ENCODE assay signal across 8 cellular contexts in the genomic region with DNA sequence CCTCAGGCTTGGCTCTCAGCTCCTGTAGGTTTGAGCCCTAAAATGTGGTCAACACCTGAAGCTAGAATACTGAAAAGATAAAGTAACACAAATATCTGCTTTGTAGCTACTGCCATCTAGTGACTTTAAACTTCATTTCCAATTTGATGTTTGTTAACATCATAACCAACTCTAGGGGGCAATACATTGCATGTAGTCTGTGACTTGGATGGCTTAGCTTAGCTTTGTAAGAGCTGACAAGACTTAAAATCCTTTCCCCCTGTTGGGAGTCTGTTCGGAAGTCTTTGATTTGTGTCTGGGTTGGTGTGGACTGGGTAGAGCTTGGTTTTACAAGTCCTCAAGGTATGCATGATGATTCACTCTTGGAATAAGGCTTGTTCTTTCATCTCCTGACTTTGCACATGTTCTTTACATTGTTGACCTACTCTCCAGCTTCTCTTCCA. TPM values are rescaled to one million over a fixed set of nuclear protein-coding genes. Genes with fewer than 3 reads are reported as not detected.
DNase-seq lines count a peak whose midpoint lies in the region; ATAC-seq and TF ChIP-seq lines count a peak whose summit lies in the region.

No MANE protein-coding gene starts in this region.

- peaks cover 48% of the 10 kb centered on the region for H3K27me3 Mint-ChIP-seq in MCF 10A (ENCODE audit: insufficient read depth, unreplicated experiment)

- TF ChIP-seq CTCF in MCF 10A (IDR thresholded peaks at IDR 0.05; ENCODE audit: unreplicated experiment): peak; percentile 78

- no peaks in the 10 kb centered on the region for H3K9me3 Mint-ChIP-seq in MCF 10A (ENCODE audit: unreplicated experiment)

- no peak overlapping the region for H3K27ac Mint-ChIP-seq in MCF 10A (ENCODE audit: low read depth, unreplicated experiment)

- CTCF ChIA-PET in MCF 10A (lab: Yijun Ruan, JAX): interaction anchor here (0.6 to 8.9 kb wide), 59 partner anchors 9 to 1721 kb away, joined by 3 to 170 read pairs (median 4); partner anchors contain the start of gene EXOG

- no TSS peak for BruUV-seq in MCF 10A (replicated peaks; lab: Mats Ljungman, UMichigan)

- DNase-seq in COLO668 (lab: John Stamatoyannopoulos, UW; ENCODE audit: unreplicated experiment) (peak; percentile 1), GM19238 (ENCODE audit: insufficient read length, low spot score) (peak; percentile 16), NCI-H82 treated with DMSO at 0.1 percent for 48 hours (lab: John Stamatoyannopoulos, UW; ENCODE audit: unreplicated experiment) (peak; percentile 44), MCF 10A (ENCODE audit: unreplicated experiment) (peak; percentile 55), left kidney (ENCODE audit: low read depth, low spot score) (peak; percentile 86), ecto neural progenitor cell (ENCODE audit: low spot score) (no peak)
- no peak for DNase-seq in stimulated activated CD4-positive, alpha-beta T cell treated with anti-CD3 and anti-CD28 coated beads, Interleukin-1b, Interleukin-23, amount 100 ng/mL, for 48 hours

- ATAC-seq in HG03571 (IDR thresholded peaks at IDR 0.05; ENCODE audit: unreplicated experiment): peak; percentile 69

- POLR2A ChIA-PET in MCF 10A (lab: Yijun Ruan, JAX): interaction anchor here (1.5 kb wide), 1 partner anchor 478 kb away, joined by 5 read pairs; no protein-coding TSS in a partner anchor

- H3K4me1 Mint-ChIP-seq in MCF 10A (ENCODE audit: insufficient read depth, unreplicated experiment): peaks cover 6% of the 10 kb centered on the region

- H3K4me3 Mint-ChIP-seq in MCF 10A (ENCODE audit: unreplicated experiment): no peak overlapping the region

- no peaks in the 10 kb centered on the region for H3K36me3 Mint-ChIP-seq in MCF 10A (ENCODE audit: insufficient read depth, unreplicated experiment)

- intact Hi-C loops in MCF 10A (cut with micrococcal nuclease): loop anchor here (1.0 to 10.0 kb wide), 5 partner anchors 31 to 479 kb away; no protein-coding TSS in a partner anchor

RNA-seq across cellular contexts. Expression of gene SCN11A, which starts 51.7 kb away (rescaled TPM):
- 0.05 TPM in 1 of 2 replicates, not detected in the other for total RNA-seq in MCF 10A (2022)

RNA-seq across cellular contexts. Expression of gene WDR48, which starts 51.8 kb away (rescaled TPM):
- total RNA-seq in MCF 10A (2022): 24.8 and 26.0 TPM in 2 replicates

Comparison
In these comparisons a context has a peak if more than half of its experiments do, and no peak if none do; other contexts are left out.
1. DNase-seq: peak in COLO668 (single experiment), GM19238 (single experiment), NCI-H82 treated with DMSO at 0.1 percent for 48 hours (single experiment), MCF 10A (single experiment) and left kidney (single experiment); none in stimulated activated CD4-positive, alpha-beta T cell treated with anti-CD3 and anti-CD28 coated beads, Interleukin-1b, Interleukin-23, amount 100 ng/mL, for 48 hours (single experiment) and ecto neural progenitor cell (single experiment).